9 cellular contexts compared by ENCODE assay signal in genomic region chrX:39814391-39814790, GRCh38.
DNase-seq lines count a peak whose midpoint lies in the region; ATAC-seq and TF ChIP-seq lines count a peak whose summit lies in the region.
"Had no signal": no experiment of that assay in that cellular context is flagged by ENCODE, and none has a peak within 500 bp of the region (broad histone marks: within the 10 kb centered on the region; RNA-seq: fewer than 3 reads in every experiment).

No MANE protein-coding gene starts in this region.

- H3K4me1 ChIP-seq in tibial artery (peaks cover 0 to 49% (median 21%) of the 10 kb centered on the region in 4 donors), ovary (ENCODE audit: insufficient read depth) (peaks cover 3% of the 10 kb centered on the region)

- H3K36me3 ChIP-seq in tibial artery = no peaks in the 10 kb centered on the region
- H3K36me3 ChIP-seq in ovary = no peaks in the 10 kb centered on the region

- peak overlapping the region; percentile 50 to 62 for H3K27ac ChIP-seq in tibial artery
- H3K27ac ChIP-seq in ovary = no peak overlapping the region

- no peak overlapping the region for H3K4me3 Mint-ChIP-seq in activated T-helper 1 cell treated with anti-CD3 and anti-CD28 coated beads, Interleukin-12 subunit alpha, Interleukin-12 subunit beta, Interleukin-2, Interleukin-4 antibody, amounts not matched to agents 30 ng/mL and 10 ng/mL and 1 ng/mL, durations not matched to agents 14 hours and 24 hours and 36 hours
- H3K4me3 Mint-ChIP-seq: activated naive CD8-positive, alpha-beta T cell had no signal

- TF ChIP-seq EP300 in ovary (IDR thresholded peaks at IDR 0.05) = no peak

- no peak for TF ChIP-seq POLR2A in ovary (IDR thresholded peaks at IDR 0.05)

- H3K27me3 Mint-ChIP-seq in activated T-helper 1 cell treated with anti-CD3 and anti-CD28 coated beads, Interleukin-12 subunit alpha, Interleukin-12 subunit beta, Interleukin-2, Interleukin-4 antibody, amounts not matched to agents 30 ng/mL and 10 ng/mL and 1 ng/mL, durations not matched to agents 14 hours and 24 hours and 36 hours (ENCODE audit: insufficient read depth) = no peaks in the 10 kb centered on the region
- H3K27me3 Mint-ChIP-seq: activated naive CD8-positive, alpha-beta T cell had no signal

- DNase-seq in activated gamma-delta T cell treated with Interleukin-2 at 50 U/mL for 16 hours (peak; percentile 47), activated gamma-delta T cell (lab: John Stamatoyannopoulos, UW) (no peak), NCI-H524 (lab: John Stamatoyannopoulos, UW) (peak; percentile 46 to 61), left cardiac atrium (peak; percentile 37), tibial artery (no peak), ovary (no peak), DMS79 (lab: John Stamatoyannopoulos, UW) (no peak)
- DNase-seq in activated T-helper 1 cell treated with anti-CD3 and anti-CD28 coated beads, Interleukin-12 subunit alpha, Interleukin-12 subunit beta, Interleukin-2, Interleukin-4 antibody, amounts not matched to agents 30 ng/mL and 10 ng/mL and 1 ng/mL, durations not matched to agents 14 hours and 24 hours and 36 hours (ENCODE audit: low spot score) = peak; percentile 8

- no peaks in the 10 kb centered on the region for H3K36me3 Mint-ChIP-seq in activated T-helper 1 cell treated with anti-CD3 and anti-CD28 coated beads, Interleukin-12 subunit alpha, Interleukin-12 subunit beta, Interleukin-2, Interleukin-4 antibody, amounts not matched to agents 30 ng/mL and 10 ng/mL and 1 ng/mL, durations not matched to agents 14 hours and 24 hours and 36 hours (ENCODE audit: low read depth)
- H3K36me3 Mint-ChIP-seq: activated naive CD8-positive, alpha-beta T cell had no signal

- peak; percentile 27 to 34 for TF ChIP-seq CTCF in tibial artery (IDR thresholded peaks at IDR 0.05)
- peak in 1 of 3 donors; percentile 34 for TF ChIP-seq CTCF in ovary (IDR thresholded peaks at IDR 0.05)

- H3K4me3 ChIP-seq in tibial artery (no peak overlapping the region), ovary (no peak overlapping the region)

- no peaks in the 10 kb centered on the region for H3K9me3 Mint-ChIP-seq in activated T-helper 1 cell treated with anti-CD3 and anti-CD28 coated beads, Interleukin-12 subunit alpha, Interleukin-12 subunit beta, Interleukin-2, Interleukin-4 antibody, amounts not matched to agents 30 ng/mL and 10 ng/mL and 1 ng/mL, durations not matched to agents 14 hours and 24 hours and 36 hours

- intact Hi-C loops in activated T-helper 1 cell treated with anti-CD3 and anti-CD28 coated beads, Interleukin-12 subunit alpha, Interleukin-12 subunit beta, Interleukin-2, Interleukin-4 antibody, amounts not matched to agents 30 ng/mL and 10 ng/mL and 1 ng/mL, durations not matched to agents 14 hours and 24 hours and 36 hours (cut with micrococcal nuclease) = loop anchor here (1.0 to 10.0 kb wide), 5 partner anchors 40 to 450 kb away; no protein-coding TSS in a partner anchor
- intact Hi-C loops in left cardiac atrium (cut with DNase I) (loop anchor here in 1 of 2 donors (10.0 kb wide), 2 partner anchors 280 to 450 kb away; partner anchors contain the start of gene BCOR), tibial artery (cut with DNase I; ENCODE audit: low total_unique reads) (loop anchor here (5.0 to 10.0 kb wide), 2 partner anchors 280 to 343 kb away; partner anchors contain the start of gene BCOR), ovary (cut with DNase I) (loop anchor here in 2 of 4 donors (10.0 kb wide), 3 partner anchors 200 to 450 kb away; no protein-coding TSS in a partner anchor)

- peaks cover 42% of the 10 kb centered on the region for H3K4me1 Mint-ChIP-seq in activated T-helper 1 cell treated with anti-CD3 and anti-CD28 coated beads, Interleukin-12 subunit alpha, Interleukin-12 subunit beta, Interleukin-2, Interleukin-4 antibody, amounts not matched to agents 30 ng/mL and 10 ng/mL and 1 ng/mL, durations not matched to agents 14 hours and 24 hours and 36 hours (ENCODE audit: low read depth)

- ATAC-seq in left cardiac atrium = peak in 1 of 2 donors; percentile 10

- no peak overlapping the region for H3K27ac Mint-ChIP-seq in activated T-helper 1 cell treated with anti-CD3 and anti-CD28 coated beads, Interleukin-12 subunit alpha, Interleukin-12 subunit beta, Interleukin-2, Interleukin-4 antibody, amounts not matched to agents 30 ng/mL and 10 ng/mL and 1 ng/mL, durations not matched to agents 14 hours and 24 hours and 36 hours
- H3K27ac Mint-ChIP-seq: activated naive CD8-positive, alpha-beta T cell had no signal

- H3K9me3 ChIP-seq in tibial artery (no peaks in the 10 kb centered on the region), ovary (no peaks in the 10 kb centered on the region)

- H3K27me3 ChIP-seq in tibial artery (no peaks in the 10 kb centered on the region), ovary (no peaks in the 10 kb centered on the region)

- 40 to 48% (median 47%) methylated on average over 4 of the region's 4 CpGs for WGBS in ovary, 3 donors

Comparison
In these comparisons a context has a peak if more than half of its experiments do, and no peak if none do; other contexts are left out.
1. DNase-seq: peak in activated gamma-delta T cell treated with Interleukin-2 at 50 U/mL for 16 hours (single experiment), NCI-H524 (2 of 2), activated T-helper 1 cell treated with anti-CD3 and anti-CD28 coated beads, Interleukin-12 subunit alpha, Interleukin-12 subunit beta, Interleukin-2, Interleukin-4 antibody, amounts not matched to agents 30 ng/mL and 10 ng/mL and 1 ng/mL, durations not matched to agents 14 hours and 24 hours and 36 hours (single experiment) and left cardiac atrium (single experiment); none in activated gamma-delta T cell (single experiment), tibial artery (0 of 2), ovary (0 of 5) and DMS79 (single experiment).
2. H3K27ac ChIP-seq: peak in tibial artery (2 of 2); none in ovary (0 of 2).